Comparison of ENCODE assay signal across 1 cellular context in the genomic region with DNA sequence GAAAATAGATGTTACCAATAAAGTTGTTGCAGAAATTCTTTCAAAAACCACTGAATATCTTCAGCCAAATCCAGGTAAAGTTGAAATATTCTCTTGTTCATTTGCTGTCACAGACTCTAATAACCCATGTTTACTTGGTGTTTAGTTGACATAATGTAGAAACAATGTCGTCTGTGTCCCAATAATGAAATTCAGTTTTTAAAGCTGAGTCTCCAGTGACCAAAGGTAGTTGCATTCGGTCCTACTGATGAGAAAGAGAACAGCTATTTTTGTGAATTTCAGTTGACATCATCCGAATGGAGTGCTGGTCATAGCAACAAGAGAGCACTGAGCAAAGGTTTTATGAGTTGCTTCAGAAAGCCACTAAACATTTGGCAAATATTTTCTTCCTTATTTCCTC.
TF ChIP-seq lines count a peak whose summit lies in the region.

No MANE protein-coding gene starts in this region.

TF ChIP-seq in K562, 482 proteins besides CTCF, POLR2A, EP300 and RAD21 (continued from another document):
- TF ChIP-seq, protein P1, sequence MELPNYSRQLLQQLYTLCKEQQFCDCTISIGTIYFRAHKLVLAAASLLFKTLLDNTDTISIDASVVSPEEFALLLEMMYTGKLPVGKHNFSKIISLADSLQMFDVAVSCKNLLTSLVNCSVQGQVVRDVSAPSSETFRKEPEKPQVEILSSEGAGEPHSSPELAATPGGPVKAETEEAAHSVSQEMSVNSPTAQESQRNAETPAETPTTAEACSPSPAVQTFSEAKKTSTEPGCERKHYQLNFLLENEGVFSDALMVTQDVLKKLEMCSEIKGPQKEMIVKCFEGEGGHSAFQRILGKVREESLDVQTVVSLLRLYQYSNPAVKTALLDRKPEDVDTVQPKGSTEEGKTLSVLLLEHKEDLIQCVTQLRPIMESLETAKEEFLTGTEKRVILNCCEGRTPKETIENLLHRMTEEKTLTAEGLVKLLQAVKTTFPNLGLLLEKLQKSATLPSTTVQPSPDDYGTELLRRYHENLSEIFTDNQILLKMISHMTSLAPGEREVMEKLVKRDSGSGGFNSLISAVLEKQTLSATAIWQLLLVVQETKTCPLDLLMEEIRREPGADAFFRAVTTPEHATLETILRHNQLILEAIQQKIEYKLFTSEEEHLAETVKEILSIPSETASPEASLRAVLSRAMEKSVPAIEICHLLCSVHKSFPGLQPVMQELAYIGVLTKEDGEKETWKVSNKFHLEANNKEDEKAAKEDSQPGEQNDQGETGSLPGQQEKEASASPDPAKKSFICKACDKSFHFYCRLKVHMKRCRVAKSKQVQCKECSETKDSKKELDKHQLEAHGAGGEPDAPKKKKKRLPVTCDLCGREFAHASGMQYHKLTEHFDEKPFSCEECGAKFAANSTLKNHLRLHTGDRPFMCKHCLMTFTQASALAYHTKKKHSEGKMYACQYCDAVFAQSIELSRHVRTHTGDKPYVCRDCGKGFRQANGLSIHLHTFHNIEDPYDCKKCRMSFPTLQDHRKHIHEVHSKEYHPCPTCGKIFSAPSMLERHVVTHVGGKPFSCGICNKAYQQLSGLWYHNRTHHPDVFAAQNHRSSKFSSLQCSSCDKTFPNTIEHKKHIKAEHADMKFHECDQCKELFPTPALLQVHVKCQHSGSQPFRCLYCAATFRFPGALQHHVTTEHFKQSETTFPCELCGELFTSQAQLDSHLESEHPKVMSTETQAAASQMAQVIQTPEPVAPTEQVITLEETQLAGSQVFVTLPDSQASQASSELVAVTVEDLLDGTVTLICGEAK (IDR thresholded peaks at IDR 0.05), result peak; percentile 70
- TF ChIP-seq, protein P1 (CRISPR knock-in tag; IDR thresholded peaks at IDR 0.05), result peak; percentile 29; the same call in 1 of the 2 replicates
- no peak for TF ChIP-seq MTA2 (IDR thresholded peaks at IDR 0.05; ENCODE audit: low read depth)
